ENCODE assay signal across 1 cellular context in the genomic region with DNA sequence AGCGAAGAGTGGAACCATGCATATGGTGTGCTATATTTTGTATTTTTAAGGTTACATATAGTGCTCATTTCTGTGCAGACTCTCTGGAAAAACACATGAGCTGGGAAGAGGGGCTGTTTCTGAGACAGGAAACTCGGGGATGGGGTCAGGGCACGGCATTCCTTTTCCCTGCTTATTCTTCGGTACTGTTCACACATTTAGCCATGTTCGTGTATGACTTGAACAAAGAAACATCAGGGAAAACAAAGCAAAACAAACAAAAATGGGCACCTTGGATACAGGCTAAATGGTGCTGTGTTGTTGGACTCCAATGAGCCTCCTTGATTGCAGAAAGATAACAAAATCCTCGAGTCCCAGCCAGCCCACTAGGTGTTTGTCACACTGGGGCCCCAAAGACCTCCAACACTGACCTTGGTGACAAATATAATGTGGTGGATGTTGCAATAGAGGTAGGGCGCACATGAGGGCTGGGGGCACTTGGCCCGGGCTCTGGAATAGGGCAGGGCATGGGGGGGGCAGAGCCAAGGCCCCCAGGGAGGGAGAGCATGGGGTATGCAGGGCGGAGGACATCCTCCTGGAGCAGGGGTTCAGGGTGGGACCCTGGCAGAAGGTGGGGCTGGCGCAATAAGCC.
TF ChIP-seq lines count a peak whose summit lies in the region.

No MANE protein-coding gene starts in this region.

TF ChIP-seq in HepG2, 621 proteins besides CTCF, POLR2A, EP300 and RAD21 (continued from another document and continues in another):
- TF ChIP-seq ZBTB2 (CRISPR knock-in tag; IDR thresholded peaks at IDR 0.05; ENCODE audit: low read depth) (no peak), HNF4G (IDR thresholded peaks at IDR 0.05; ENCODE audit: borderline replicate concordance, low read depth, low read length) (0 out of 2 replicates have a peak, but pooled peaks have one; percentile 6), HNF4G (CRISPR knock-in tag; IDR thresholded peaks at IDR 0.05; ENCODE audit: borderline replicate concordance, low read depth) (no peak), ZNF468 (CRISPR knock-in tag; IDR thresholded peaks at IDR 0.05) (no peak), SNAPC2 (CRISPR knock-in tag; IDR thresholded peaks at IDR 0.05) (no peak), ZNF629 (CRISPR knock-in tag; conservative IDR thresholded peaks at IDR 0.05) (no peak), ZBTB7B (CRISPR knock-in tag; IDR thresholded peaks at IDR 0.05) (peak; percentile 93), FOXM1 (CRISPR knock-in tag; IDR thresholded peaks at IDR 0.05) (no peak), ZNF850 (CRISPR knock-in tag; conservative IDR thresholded peaks at IDR 0.05) (no peak), KAT7 (CRISPR knock-in tag; IDR thresholded peaks at IDR 0.05; ENCODE audit: borderline replicate concordance) (no peak), SUZ12 (IDR thresholded peaks at IDR 0.05; ENCODE audit: low read depth, low read length) (no peak), ZGPAT (CRISPR knock-in tag; IDR thresholded peaks at IDR 0.05) (peak; percentile 68; the same call in 1 of the 2 replicates), RARA (CRISPR knock-in tag; IDR thresholded peaks at IDR 0.05) (peak; percentile 89), PITX1 (CRISPR knock-in tag; IDR thresholded peaks at IDR 0.05) (peak; percentile 67), ZSCAN21 (CRISPR knock-in tag; IDR thresholded peaks at IDR 0.05; ENCODE audit: borderline replicate concordance) (no peak), HDAC2 (CRISPR knock-in tag; IDR thresholded peaks at IDR 0.05) (peak; percentile 74; the same call in 1 of the 2 replicates), ARNTL (CRISPR knock-in tag; IDR thresholded peaks at IDR 0.05) (peak; percentile 63; the same call in 1 of the 2 replicates), FOSL1 (CRISPR knock-in tag; IDR thresholded peaks at IDR 0.05; ENCODE audit: borderline replicate concordance) (no peak), HMG20B (CRISPR knock-in tag; conservative IDR thresholded peaks at IDR 0.05) (peak; percentile 87), TARDBP (CRISPR knock-in tag; IDR thresholded peaks at IDR 0.05) (no peak; the same call in 1 of the 2 replicates), FOXA3 (CRISPR knock-in tag; IDR thresholded peaks at IDR 0.05) (peak; percentile 77), NBN (conservative IDR thresholded peaks at IDR 0.05) (no peak), SRF (IDR thresholded peaks at IDR 0.05; ENCODE audit: low read depth, low read length) (no peak), HNRNPL (IDR thresholded peaks at IDR 0.05; ENCODE audit: low read depth, low read length) (no peak), SMARCC2 (IDR thresholded peaks at IDR 0.05) (no peak), ZNF44 (CRISPR knock-in tag; IDR thresholded peaks at IDR 0.05) (no peak), GFI1 (CRISPR knock-in tag; IDR thresholded peaks at IDR 0.05; ENCODE audit: borderline replicate concordance) (0 out of 2 replicates have a peak, but pooled peaks have one; percentile 34), ZBTB46 (CRISPR knock-in tag; IDR thresholded peaks at IDR 0.05; ENCODE audit: borderline replicate concordance) (no peak), MIER2 (CRISPR knock-in tag; IDR thresholded peaks at IDR 0.05) (no peak), GRHL1 (CRISPR knock-in tag; conservative IDR thresholded peaks at IDR 0.05) (no peak), ZBTB21 (CRISPR knock-in tag; IDR thresholded peaks at IDR 0.05) (no peak), CEBPG (CRISPR knock-in tag; IDR thresholded peaks at IDR 0.05) (peak; percentile 90)
- TF ChIP-seq, protein P1, sequence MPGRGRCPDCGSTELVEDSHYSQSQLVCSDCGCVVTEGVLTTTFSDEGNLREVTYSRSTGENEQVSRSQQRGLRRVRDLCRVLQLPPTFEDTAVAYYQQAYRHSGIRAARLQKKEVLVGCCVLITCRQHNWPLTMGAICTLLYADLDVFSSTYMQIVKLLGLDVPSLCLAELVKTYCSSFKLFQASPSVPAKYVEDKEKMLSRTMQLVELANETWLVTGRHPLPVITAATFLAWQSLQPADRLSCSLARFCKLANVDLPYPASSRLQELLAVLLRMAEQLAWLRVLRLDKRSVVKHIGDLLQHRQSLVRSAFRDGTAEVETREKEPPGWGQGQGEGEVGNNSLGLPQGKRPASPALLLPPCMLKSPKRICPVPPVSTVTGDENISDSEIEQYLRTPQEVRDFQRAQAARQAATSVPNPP (CRISPR knock-in tag; IDR thresholded peaks at IDR 0.05), result no peak
- TF ChIP-seq, protein P2, sequence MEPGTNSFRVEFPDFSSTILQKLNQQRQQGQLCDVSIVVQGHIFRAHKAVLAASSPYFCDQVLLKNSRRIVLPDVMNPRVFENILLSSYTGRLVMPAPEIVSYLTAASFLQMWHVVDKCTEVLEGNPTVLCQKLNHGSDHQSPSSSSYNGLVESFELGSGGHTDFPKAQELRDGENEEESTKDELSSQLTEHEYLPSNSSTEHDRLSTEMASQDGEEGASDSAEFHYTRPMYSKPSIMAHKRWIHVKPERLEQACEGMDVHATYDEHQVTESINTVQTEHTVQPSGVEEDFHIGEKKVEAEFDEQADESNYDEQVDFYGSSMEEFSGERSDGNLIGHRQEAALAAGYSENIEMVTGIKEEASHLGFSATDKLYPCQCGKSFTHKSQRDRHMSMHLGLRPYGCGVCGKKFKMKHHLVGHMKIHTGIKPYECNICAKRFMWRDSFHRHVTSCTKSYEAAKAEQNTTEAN (CRISPR knock-in tag; conservative IDR thresholded peaks at IDR 0.05), result no peak
- TF ChIP-seq, protein P3, sequence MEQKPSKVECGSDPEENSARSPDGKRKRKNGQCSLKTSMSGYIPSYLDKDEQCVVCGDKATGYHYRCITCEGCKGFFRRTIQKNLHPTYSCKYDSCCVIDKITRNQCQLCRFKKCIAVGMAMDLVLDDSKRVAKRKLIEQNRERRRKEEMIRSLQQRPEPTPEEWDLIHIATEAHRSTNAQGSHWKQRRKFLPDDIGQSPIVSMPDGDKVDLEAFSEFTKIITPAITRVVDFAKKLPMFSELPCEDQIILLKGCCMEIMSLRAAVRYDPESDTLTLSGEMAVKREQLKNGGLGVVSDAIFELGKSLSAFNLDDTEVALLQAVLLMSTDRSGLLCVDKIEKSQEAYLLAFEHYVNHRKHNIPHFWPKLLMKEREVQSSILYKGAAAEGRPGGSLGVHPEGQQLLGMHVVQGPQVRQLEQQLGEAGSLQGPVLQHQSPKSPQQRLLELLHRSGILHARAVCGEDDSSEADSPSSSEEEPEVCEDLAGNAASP (CRISPR knock-in tag; IDR thresholded peaks at IDR 0.05; ENCODE audit: borderline replicate concordance), result peak; percentile 80; the same call in 1 of the 2 replicates
- TF ChIP-seq, protein P4, sequence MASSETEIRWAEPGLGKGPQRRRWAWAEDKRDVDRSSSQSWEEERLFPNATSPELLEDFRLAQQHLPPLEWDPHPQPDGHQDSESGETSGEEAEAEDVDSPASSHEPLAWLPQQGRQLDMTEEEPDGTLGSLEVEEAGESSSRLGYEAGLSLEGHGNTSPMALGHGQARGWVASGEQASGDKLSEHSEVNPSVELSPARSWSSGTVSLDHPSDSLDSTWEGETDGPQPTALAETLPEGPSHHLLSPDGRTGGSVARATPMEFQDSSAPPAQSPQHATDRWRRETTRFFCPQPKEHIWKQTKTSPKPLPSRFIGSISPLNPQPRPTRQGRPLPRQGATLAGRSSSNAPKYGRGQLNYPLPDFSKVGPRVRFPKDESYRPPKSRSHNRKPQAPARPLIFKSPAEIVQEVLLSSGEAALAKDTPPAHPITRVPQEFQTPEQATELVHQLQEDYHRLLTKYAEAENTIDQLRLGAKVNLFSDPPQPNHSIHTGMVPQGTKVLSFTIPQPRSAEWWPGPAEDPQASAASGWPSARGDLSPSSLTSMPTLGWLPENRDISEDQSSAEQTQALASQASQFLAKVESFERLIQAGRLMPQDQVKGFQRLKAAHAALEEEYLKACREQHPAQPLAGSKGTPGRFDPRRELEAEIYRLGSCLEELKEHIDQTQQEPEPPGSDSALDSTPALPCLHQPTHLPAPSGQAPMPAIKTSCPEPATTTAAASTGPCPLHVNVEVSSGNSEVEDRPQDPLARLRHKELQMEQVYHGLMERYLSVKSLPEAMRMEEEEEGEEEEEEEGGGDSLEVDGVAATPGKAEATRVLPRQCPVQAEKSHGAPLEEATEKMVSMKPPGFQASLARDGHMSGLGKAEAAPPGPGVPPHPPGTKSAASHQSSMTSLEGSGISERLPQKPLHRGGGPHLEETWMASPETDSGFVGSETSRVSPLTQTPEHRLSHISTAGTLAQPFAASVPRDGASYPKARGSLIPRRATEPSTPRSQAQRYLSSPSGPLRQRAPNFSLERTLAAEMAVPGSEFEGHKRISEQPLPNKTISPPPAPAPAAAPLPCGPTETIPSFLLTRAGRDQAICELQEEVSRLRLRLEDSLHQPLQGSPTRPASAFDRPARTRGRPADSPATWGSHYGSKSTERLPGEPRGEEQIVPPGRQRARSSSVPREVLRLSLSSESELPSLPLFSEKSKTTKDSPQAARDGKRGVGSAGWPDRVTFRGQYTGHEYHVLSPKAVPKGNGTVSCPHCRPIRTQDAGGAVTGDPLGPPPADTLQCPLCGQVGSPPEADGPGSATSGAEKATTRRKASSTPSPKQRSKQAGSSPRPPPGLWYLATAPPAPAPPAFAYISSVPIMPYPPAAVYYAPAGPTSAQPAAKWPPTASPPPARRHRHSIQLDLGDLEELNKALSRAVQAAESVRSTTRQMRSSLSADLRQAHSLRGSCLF (CRISPR knock-in tag; IDR thresholded peaks at IDR 0.05; ENCODE audit: borderline replicate concordance), result no peak
- TF ChIP-seq, protein P5, sequence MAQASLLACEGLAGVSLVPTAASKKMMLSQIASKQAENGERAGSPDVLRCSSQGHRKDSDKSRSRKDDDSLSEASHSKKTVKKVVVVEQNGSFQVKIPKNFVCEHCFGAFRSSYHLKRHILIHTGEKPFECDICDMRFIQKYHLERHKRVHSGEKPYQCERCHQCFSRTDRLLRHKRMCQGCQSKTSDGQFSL (CRISPR knock-in tag; IDR thresholded peaks at IDR 0.05), result peak; percentile 76
- TF ChIP-seq, protein P6, sequence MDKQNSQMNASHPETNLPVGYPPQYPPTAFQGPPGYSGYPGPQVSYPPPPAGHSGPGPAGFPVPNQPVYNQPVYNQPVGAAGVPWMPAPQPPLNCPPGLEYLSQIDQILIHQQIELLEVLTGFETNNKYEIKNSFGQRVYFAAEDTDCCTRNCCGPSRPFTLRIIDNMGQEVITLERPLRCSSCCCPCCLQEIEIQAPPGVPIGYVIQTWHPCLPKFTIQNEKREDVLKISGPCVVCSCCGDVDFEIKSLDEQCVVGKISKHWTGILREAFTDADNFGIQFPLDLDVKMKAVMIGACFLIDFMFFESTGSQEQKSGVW (CRISPR knock-in tag; IDR thresholded peaks at IDR 0.05; ENCODE audit: borderline replicate concordance), result no peak
- TF ChIP-seq, protein P7, sequence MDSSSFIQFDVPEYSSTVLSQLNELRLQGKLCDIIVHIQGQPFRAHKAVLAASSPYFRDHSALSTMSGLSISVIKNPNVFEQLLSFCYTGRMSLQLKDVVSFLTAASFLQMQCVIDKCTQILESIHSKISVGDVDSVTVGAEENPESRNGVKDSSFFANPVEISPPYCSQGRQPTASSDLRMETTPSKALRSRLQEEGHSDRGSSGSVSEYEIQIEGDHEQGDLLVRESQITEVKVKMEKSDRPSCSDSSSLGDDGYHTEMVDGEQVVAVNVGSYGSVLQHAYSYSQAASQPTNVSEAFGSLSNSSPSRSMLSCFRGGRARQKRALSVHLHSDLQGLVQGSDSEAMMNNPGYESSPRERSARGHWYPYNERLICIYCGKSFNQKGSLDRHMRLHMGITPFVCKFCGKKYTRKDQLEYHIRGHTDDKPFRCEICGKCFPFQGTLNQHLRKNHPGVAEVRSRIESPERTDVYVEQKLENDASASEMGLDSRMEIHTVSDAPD (CRISPR knock-in tag; IDR thresholded peaks at IDR 0.05), result peak; percentile 57
